Comparison of ENCODE assay signal across 1 cellular context in genomic region chr7:88586877-88587276, GRCh38.
TF ChIP-seq lines count a peak whose summit lies in the region.

No MANE protein-coding gene starts in this region.

TF ChIP-seq in K562, 482 proteins besides CTCF, POLR2A, EP300 and RAD21 (continued from another document and continues in another):
- TF ChIP-seq ZNF280B (CRISPR knock-in tag; IDR thresholded peaks at IDR 0.05) (no peak), KLF16 (IDR thresholded peaks at IDR 0.05) (no peak), TAF9B (IDR thresholded peaks at IDR 0.05; ENCODE audit: partially characterized antibody) (no peak), ZNF589 (CRISPR knock-in tag; IDR thresholded peaks at IDR 0.05; ENCODE audit: low read depth) (peak; percentile 44; the same call in 1 of the 2 replicates), SETDB1 (IDR thresholded peaks at IDR 0.05; ENCODE audit: low read length) (no peak), MEIS2 (IDR thresholded peaks at IDR 0.05; ENCODE audit: partially characterized antibody) (peak; percentile 65), ARID4B (CRISPR knock-in tag; IDR thresholded peaks at IDR 0.05) (no peak), NR0B1 (IDR thresholded peaks at IDR 0.05; ENCODE audit: partially characterized antibody) (no peak), TCF15 (CRISPR knock-in tag; IDR thresholded peaks at IDR 0.05) (no peak), TGIF2 (CRISPR knock-in tag; IDR thresholded peaks at IDR 0.05) (no peak), ZNF184 (CRISPR knock-in tag; IDR thresholded peaks at IDR 0.05) (no peak), BRCA1 (IDR thresholded peaks at IDR 0.05) (no peak), BRCA1 (CRISPR knock-in tag; IDR thresholded peaks at IDR 0.05) (no peak), HNRNPL (IDR thresholded peaks at IDR 0.05; ENCODE audit: low read depth, low read length) (no peak), RNF219 (CRISPR knock-in tag; IDR thresholded peaks at IDR 0.05) (no peak), KDM1A (IDR thresholded peaks at IDR 0.05) (no peak), ZSCAN32 (CRISPR knock-in tag; IDR thresholded peaks at IDR 0.05) (peak; percentile 69; the same call in 1 of the 2 replicates), POU5F1 (IDR thresholded peaks at IDR 0.05; ENCODE audit: borderline replicate concordance, low read depth, low read length, partially characterized antibody) (no peak), IRF1 (CRISPR knock-in tag; IDR thresholded peaks at IDR 0.05; ENCODE audit: borderline replicate concordance) (no peak), FIP1L1 (IDR thresholded peaks at IDR 0.05; ENCODE audit: low read depth, low read length, poor library complexity, severe bottlenecking) (no peak), ATF4 (CRISPR knock-in tag; IDR thresholded peaks at IDR 0.05) (0 out of 2 replicates have a peak, but pooled peaks have one; percentile 59), ZFP36 (IDR thresholded peaks at IDR 0.05; ENCODE audit: low read depth, low read length, partially characterized antibody) (no peak), HDGF (IDR thresholded peaks at IDR 0.05) (no peak), ZNF668 (CRISPR knock-in tag; IDR thresholded peaks at IDR 0.05) (no peak), PBX2 (CRISPR knock-in tag; IDR thresholded peaks at IDR 0.05; ENCODE audit: low read depth) (no peak), PBX2 (tag; conservative IDR thresholded peaks at IDR 0.05; ENCODE audit: low read depth) (peak; percentile 46), MEF2A (IDR thresholded peaks at IDR 0.05; ENCODE audit: control insufficient read depth, low read depth, low read length) (no peak), SMAD2 (IDR thresholded peaks at IDR 0.05; ENCODE audit: low read depth, low read length) (no peak), RBM15 (IDR thresholded peaks at IDR 0.05; ENCODE audit: insufficient read depth, low read length) (no peak), C11orf30 (IDR thresholded peaks at IDR 0.05; ENCODE audit: low read depth) (no peak), ELF2 (CRISPR knock-in tag; IDR thresholded peaks at IDR 0.05) (no peak), TAF7 (tag; IDR thresholded peaks at IDR 0.05) (no peak), JUNB (CRISPR knock-in tag; conservative IDR thresholded peaks at IDR 0.05) (no peak), ZBED1 (IDR thresholded peaks at IDR 0.05) (no peak), ZBTB40 (IDR thresholded peaks at IDR 0.05) (no peak), ZBTB40 (CRISPR knock-in tag; IDR thresholded peaks at IDR 0.05) (no peak), PTTG1 (tag; IDR thresholded peaks at IDR 0.05; ENCODE audit: low read depth) (no peak), POLR2H (tag; IDR thresholded peaks at IDR 0.05; ENCODE audit: low read depth) (peak; percentile 48; the same call in 1 of the 2 replicates), NR1H2 (CRISPR knock-in tag; IDR thresholded peaks at IDR 0.05) (no peak)
